In the genomic region with DNA sequence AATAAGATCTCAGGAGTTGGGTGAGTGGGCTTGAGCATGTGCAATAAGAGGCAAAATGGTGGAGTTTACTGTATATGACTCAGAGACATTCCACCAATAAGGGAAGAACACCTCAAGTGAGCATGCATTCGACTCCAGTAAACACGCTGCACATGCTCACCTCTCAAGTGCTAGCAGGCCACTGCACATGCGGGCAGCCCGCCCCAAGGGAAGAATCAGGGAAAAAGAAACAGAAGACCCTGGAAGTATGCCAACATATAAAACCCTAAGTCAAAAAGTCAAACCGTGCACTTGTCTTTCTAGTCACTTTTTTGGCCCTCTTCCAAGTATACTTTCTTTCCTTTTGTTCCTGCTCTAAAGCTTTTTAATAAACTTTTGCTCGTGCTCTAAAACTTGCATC, we compare ENCODE assay signal across 17 cellular contexts.
A peak's percentile ranks its signal among the peaks of the same experiment; 100 is the strongest.
DNase-seq lines count a peak whose midpoint lies in the region; ATAC-seq and TF ChIP-seq lines count a peak whose summit lies in the region.
"Had no signal": no experiment of that assay in that cellular context is flagged by ENCODE, and none has a peak within 500 bp of the region (broad histone marks: within the 10 kb centered on the region; RNA-seq: fewer than 3 reads in every experiment).

No MANE protein-coding gene starts in this region.

- no peak overlapping the region for H3K9ac ChIP-seq in SK-N-SH
- H3K9ac ChIP-seq: BLaER1 treated with 17β-estradiol and CSF1 and Interleukin-3, amounts not matched to agents 10 nM and 100 nM had no signal

- POLR2A ChIA-PET in SK-N-SH (lab: Yijun Ruan, JAX): no interaction called here
- POLR2A ChIA-PET in CD4-positive, alpha-beta memory T cell (lab: Charles Lee; ENCODE audit: partially characterized antibody): no interaction called here

- TF ChIP-seq CTCF in SK-N-SH (IDR thresholded peaks at IDR 0.05) (no peak), epithelial cell of esophagus (IDR thresholded peaks at IDR 0.05; ENCODE audit: insufficient read depth, low read depth, low read length, missing control alignments) (no peak), GM13977 (IDR thresholded peaks at IDR 0.05; ENCODE audit: extremely low read depth, insufficient read depth, missing control alignments) (no peak)

- CTCF ChIA-PET in SK-N-SH (lab: Yijun Ruan, JAX): no interaction called here
- CTCF ChIA-PET in CD4-positive, alpha-beta memory T cell (lab: Charles Lee; ENCODE audit: partially characterized antibody): no interaction called here

- no peak for TF ChIP-seq RAD21 in SK-N-SH (IDR thresholded peaks at IDR 0.05; ENCODE audit: low read length)

- peaks cover 0 to 6% of the 10 kb centered on the region in 2 experiments; a peak in 2 of 4 replicates for H3K4me1 ChIP-seq in SK-N-SH (ENCODE audit: control insufficient read depth in 1 of 2, insufficient read depth in 2 of 2, low read depth in 1 of 2, low read length in 1 of 2)
- H3K4me1 ChIP-seq in CD4-positive, alpha-beta memory T cell (ENCODE audit: insufficient read depth, low read length): peaks cover 19% of the 10 kb centered on the region

- H3K4me2 ChIP-seq in SK-N-SH: no peak overlapping the region
- H3K4me2 ChIP-seq: GM23338 had no signal

- peak overlapping the region in 1 of 8 donors; percentile 2 for H3K4me3 Mint-ChIP-seq in CD4-positive, alpha-beta memory T cell
- no peak overlapping the region for H3K4me3 Mint-ChIP-seq in stimulated activated naive B cell treated with anti-CD40 and anti-IgM and Interleukin-4, amounts not matched to agents 10 μg/mL and 1 μg/mL and 100 μg/mL, for 72 hours
- H3K4me3 Mint-ChIP-seq: CD4-positive, CD25-positive, alpha-beta regulatory T cell; GM23338; IgD-negative memory B cell had no signal

- H3K27ac Mint-ChIP-seq in CD4-positive, alpha-beta memory T cell: no peak overlapping the region
- no peak overlapping the region for H3K27ac Mint-ChIP-seq in stimulated activated naive B cell treated with anti-CD40 and anti-IgM and Interleukin-4, amounts not matched to agents 10 μg/mL and 1 μg/mL and 100 μg/mL, for 72 hours
- H3K27ac Mint-ChIP-seq: CD4-positive, CD25-positive, alpha-beta regulatory T cell; GM23338; IgD-negative memory B cell had no signal

- H3F3A ChIP-seq in SK-N-SH (replicated peaks; ENCODE audit: insufficient read depth): no peaks in the 10 kb centered on the region

- H3K36me3 Mint-ChIP-seq in CD4-positive, alpha-beta memory T cell: no peaks in the 10 kb centered on the region
- peaks cover 2 to 4% of the 10 kb centered on the region in 2 donors for H3K36me3 Mint-ChIP-seq in stimulated activated naive B cell treated with anti-CD40 and anti-IgM and Interleukin-4, amounts not matched to agents 10 μg/mL and 1 μg/mL and 100 μg/mL, for 72 hours
- H3K36me3 Mint-ChIP-seq: CD4-positive, CD25-positive, alpha-beta regulatory T cell; IgD-negative memory B cell had no signal

- no peak overlapping the region for H2AFZ ChIP-seq in SK-N-SH (ENCODE audit: low read depth)
- H2AFZ ChIP-seq: GM23338 had no signal

- no peaks in the 10 kb centered on the region for H3K27me3 Mint-ChIP-seq in CD4-positive, alpha-beta memory T cell
- H3K27me3 Mint-ChIP-seq in stimulated activated naive B cell treated with anti-CD40 and anti-IgM and Interleukin-4, amounts not matched to agents 10 μg/mL and 1 μg/mL and 100 μg/mL, for 72 hours: no peaks in the 10 kb centered on the region

- H4K20me1 ChIP-seq in SK-N-SH (ENCODE audit: insufficient read depth): no peaks in the 10 kb centered on the region
- H4K20me1 ChIP-seq: BLaER1 treated with 17β-estradiol and CSF1 and Interleukin-3, amounts not matched to agents 10 nM and 100 nM had no signal

- H3K9me3 ChIP-seq in SK-N-SH: no peaks in the 10 kb centered on the region
- no peaks in the 10 kb centered on the region for H3K9me3 ChIP-seq in CD4-positive, alpha-beta memory T cell (ENCODE audit: control insufficient read depth in 1 of 2, low read length in 2 of 2)

- peaks cover 19 to 27% (median 23%) of the 10 kb centered on the region in 4 donors for H3K4me1 Mint-ChIP-seq in CD4-positive, alpha-beta memory T cell
- H3K4me1 Mint-ChIP-seq in stimulated activated naive B cell treated with anti-CD40 and anti-IgM and Interleukin-4, amounts not matched to agents 10 μg/mL and 1 μg/mL and 100 μg/mL, for 72 hours: peaks cover 23 to 48% of the 10 kb centered on the region in 2 donors

- no peak for DNase-seq in SK-N-SH
- DNase-seq in OCI-M1 (lab: John Stamatoyannopoulos, UW): peak; percentile 21
- DNase-seq in epithelial cell of esophagus (ENCODE audit: low read depth): peak; percentile 7
- DNase-seq in CD4-positive, alpha-beta memory T cell: no peak
- no peak for DNase-seq in GM13977 (ENCODE audit: low spot score)
- no peak for DNase-seq in stimulated activated naive B cell treated with anti-CD40 and anti-IgM and Interleukin-4, amounts not matched to agents 10 μg/mL and 1 μg/mL and 100 μg/mL, for 72 hours
- DNase-seq: 8988T; ACHN; Calu3; CD4-positive, CD25-positive, alpha-beta regulatory T cell; DMS 273 treated with DMSO at 0.1 percent for 48 hours; H7 had no signal

- H3K36me3 ChIP-seq in SK-N-SH (replicated peaks in 1 of 2; ENCODE audit: control insufficient read depth in 1 of 2, insufficient read depth in 2 of 2, low read length in 1 of 2): no peaks in the 10 kb centered on the region
- H3K36me3 ChIP-seq in CD4-positive, alpha-beta memory T cell (ENCODE audit: insufficient read depth, low read length): no peaks in the 10 kb centered on the region
- H3K36me3 ChIP-seq: BLaER1 treated with 17β-estradiol and CSF1 and Interleukin-3, amounts not matched to agents 10 nM and 100 nM had no signal

- H3K9me3 Mint-ChIP-seq in CD4-positive, alpha-beta memory T cell: no peaks in the 10 kb centered on the region
- H3K9me3 Mint-ChIP-seq in stimulated activated naive B cell treated with anti-CD40 and anti-IgM and Interleukin-4, amounts not matched to agents 10 μg/mL and 1 μg/mL and 100 μg/mL, for 72 hours: peaks cover 12 to 18% of the 10 kb centered on the region in 2 donors
- H3K9me3 Mint-ChIP-seq: IgD-negative memory B cell had no signal

- intact Hi-C loops in CD4-positive, alpha-beta memory T cell (cut with micrococcal nuclease): loop anchor here (5.0 kb wide), 1 partner anchor 245 kb away; a partner anchor contains a TSS

- H3K27me3 ChIP-seq in SK-N-SH (ENCODE audit: insufficient read depth): no peaks in the 10 kb centered on the region
- H3K27me3 ChIP-seq in CD4-positive, alpha-beta memory T cell (ENCODE audit: insufficient read depth, low read length): no peaks in the 10 kb centered on the region
- H3K27me3 ChIP-seq: BLaER1 treated with 17β-estradiol and CSF1 and Interleukin-3, amounts not matched to agents 10 nM and 100 nM had no signal

- no peak for TF ChIP-seq EP300 in SK-N-SH (IDR thresholded peaks at IDR 0.05; ENCODE audit: borderline replicate concordance in 1 of 2, low read depth in 1 of 2, low read length in 1 of 2)

- no peak overlapping the region for H3K27ac ChIP-seq in SK-N-SH (ENCODE audit: low read depth in 2 of 2, low read length in 1 of 2)
- no peak overlapping the region for H3K27ac ChIP-seq in CD4-positive, alpha-beta memory T cell (ENCODE audit: low read depth, low read length)
- H3K27ac ChIP-seq: BLaER1 treated with 17β-estradiol and CSF1 and Interleukin-3, amounts not matched to agents 10 nM and 100 nM had no signal

- no peak for ATAC-seq in SK-N-SH treated with all-trans-retinoic acid at 6 μM for 48 hours
- no peak for ATAC-seq in stimulated activated naive B cell treated with anti-CD40 and anti-IgM and Interleukin-4, amounts not matched to agents 10 μg/mL and 1 μg/mL and 100 μg/mL, for 72 hours (replicated peaks)
- ATAC-seq: GM12878, GM23338 had no signal

- H3K9me2 ChIP-seq in SK-N-SH: no peaks in the 10 kb centered on the region

- no peaks in the 10 kb centered on the region for H3K79me2 ChIP-seq in SK-N-SH (ENCODE audit: insufficient read depth)

- WGBS in SK-N-SH (ENCODE audit: low lambda C conversion rate): 28% methylated on average over 6 of the region's 6 CpGs

- in situ Hi-C loops in GM13977 (cut with MboI; ENCODE audit: low pct_unique_long_range_greater_than_20kb, low sequenced_read_pairs, unreplicated experiment): no loop called here

- H3K4me3 ChIP-seq in SK-N-SH (ENCODE audit: low read depth in 2 of 2, low read length in 1 of 2) (no peak overlapping the region), epithelial cell of esophagus (ENCODE audit: low read length) (no peak overlapping the region)
- no peak overlapping the region for H3K4me3 ChIP-seq in CD4-positive, alpha-beta memory T cell (ENCODE audit: low read length in 2 of 2)
- H3K4me3 ChIP-seq: BLaER1 treated with 17β-estradiol and CSF1 and Interleukin-3, amounts not matched to agents 10 nM and 100 nM; GM12878; GM23338 had no signal

TF ChIP-seq in SK-N-SH, 30 proteins besides CTCF, POLR2A, EP300 and RAD21:
- 0 out of 2 replicates have a peak, but pooled peaks have one; percentile 18 for TF ChIP-seq NFIC (IDR thresholded peaks at IDR 0.05; ENCODE audit: borderline replicate concordance)
- no peak for TF ChIP-seq ELF1 (IDR thresholded peaks at IDR 0.05)

TF ChIP-seq in SK-N-SH treated with all-trans-retinoic acid at 6 μM for 48 hours, 23 proteins besides CTCF, POLR2A, EP300 and RAD21 (continues in another document):
- TF ChIP-seq, protein P1, sequence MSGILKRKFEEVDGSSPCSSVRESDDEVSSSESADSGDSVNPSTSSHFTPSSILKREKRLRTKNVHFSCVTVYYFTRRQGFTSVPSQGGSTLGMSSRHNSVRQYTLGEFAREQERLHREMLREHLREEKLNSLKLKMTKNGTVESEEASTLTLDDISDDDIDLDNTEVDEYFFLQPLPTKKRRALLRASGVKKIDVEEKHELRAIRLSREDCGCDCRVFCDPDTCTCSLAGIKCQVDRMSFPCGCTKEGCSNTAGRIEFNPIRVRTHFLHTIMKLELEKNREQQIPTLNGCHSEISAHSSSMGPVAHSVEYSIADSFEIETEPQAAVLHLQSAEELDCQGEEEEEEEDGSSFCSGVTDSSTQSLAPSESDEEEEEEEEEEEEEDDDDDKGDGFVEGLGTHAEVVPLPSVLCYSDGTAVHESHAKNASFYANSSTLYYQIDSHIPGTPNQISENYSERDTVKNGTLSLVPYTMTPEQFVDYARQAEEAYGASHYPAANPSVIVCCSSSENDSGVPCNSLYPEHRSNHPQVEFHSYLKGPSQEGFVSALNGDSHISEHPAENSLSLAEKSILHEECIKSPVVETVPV (CRISPR knock-in tag; IDR thresholded peaks at IDR 0.05): no peak
- TF ChIP-seq RARB (CRISPR knock-in tag; IDR thresholded peaks at IDR 0.05): no peak
- TF ChIP-seq ZNF565 (CRISPR knock-in tag; conservative IDR thresholded peaks at IDR 0.05; ENCODE audit: low read depth): no peak
- no peak for TF ChIP-seq ISL1 (CRISPR knock-in tag; IDR thresholded peaks at IDR 0.05)
- no peak for TF ChIP-seq OSR1 (CRISPR knock-in tag; IDR thresholded peaks at IDR 0.05)

Comparison
In these comparisons a context has a peak if more than half of its experiments do, and no peak if none do; other contexts are left out.
1. DNase-seq: peak in OCI-M1 (single experiment) and epithelial cell of esophagus (single experiment); none in SK-N-SH (single experiment), CD4-positive, alpha-beta memory T cell (0 of 5), GM13977 (single experiment) and stimulated activated naive B cell treated with anti-CD40 and anti-IgM and Interleukin-4, amounts not matched to agents 10 μg/mL and 1 μg/mL and 100 μg/mL, for 72 hours (single experiment).